Comparison of ENCODE assay signal across 7 cellular contexts in genomic region chr3:17258823-17259436, GRCh38.
DNase-seq lines count a peak whose midpoint lies in the region; ATAC-seq, FAIRE-seq and TF ChIP-seq lines count a peak whose summit lies in the region.

No MANE protein-coding gene starts in this region.

- CTCF ChIA-PET in Calu3 (lab: Charles Lee) = no interaction called here

- no peaks in the 10 kb centered on the region for H3K27me3 Mint-ChIP-seq in Calu3 (ENCODE audit: unreplicated experiment)
- H3K27me3 Mint-ChIP-seq in GM23338 (ENCODE audit: insufficient read depth, low read depth, poor library complexity) = no peaks in the 10 kb centered on the region

- H3K4me3 Mint-ChIP-seq in Calu3 (ENCODE audit: low read depth, unreplicated experiment) (no peak overlapping the region), GM23338 (no peak overlapping the region)

- H3K36me3 Mint-ChIP-seq in Calu3 (ENCODE audit: insufficient read depth, unreplicated experiment) = no peaks in the 10 kb centered on the region
- no peaks in the 10 kb centered on the region for H3K36me3 Mint-ChIP-seq in GM23338 (ENCODE audit: low read depth)

- no peaks in the 10 kb centered on the region for H3K36me3 ChIP-seq in GM23338 (ENCODE audit: insufficient read depth)
- no peaks in the 10 kb centered on the region for H3K36me3 ChIP-seq in esophagus squamous epithelium
- no peaks in the 10 kb centered on the region for H3K36me3 ChIP-seq in pancreas

- H3K27me3 ChIP-seq in GM23338 (ENCODE audit: insufficient read depth) = no peaks in the 10 kb centered on the region
- H3K27me3 ChIP-seq in esophagus squamous epithelium = no peaks in the 10 kb centered on the region
- H3K27me3 ChIP-seq in pancreas = no peaks in the 10 kb centered on the region

- H3K4me3 ChIP-seq in GM23338 (no peak overlapping the region), esophagus squamous epithelium (no peak overlapping the region), pancreas (no peak overlapping the region)

- no peak overlapping the region for H2AFZ ChIP-seq in GM23338

- no peaks in the 10 kb centered on the region for H3K9me3 ChIP-seq in esophagus squamous epithelium
- H3K9me3 ChIP-seq in pancreas = no peaks in the 10 kb centered on the region

- intact Hi-C loops in Calu3 (cut with micrococcal nuclease; ENCODE audit: unreplicated experiment) = loop anchor here (1.0 to 2.0 kb wide), 2 partner anchors 154 to 582 kb away; no protein-coding TSS in a partner anchor
- intact Hi-C loops in esophagus squamous epithelium (cut with DNase I) = no loop called here
- intact Hi-C loops in pancreas (cut with DNase I) = loop anchor here in 1 of 3 donors (10.0 kb wide), 1 partner anchor 146 kb away; no protein-coding TSS in a partner anchor

- no peaks in the 10 kb centered on the region for H3K9me3 Mint-ChIP-seq in Calu3 (ENCODE audit: low read depth, unreplicated experiment)
- no peaks in the 10 kb centered on the region for H3K9me3 Mint-ChIP-seq in GM23338

- H3K79me2 ChIP-seq in GM23338 (replicated peaks; ENCODE audit: insufficient read depth) = no peaks in the 10 kb centered on the region

- WGBS in esophagus squamous epithelium, 2 donors = 31 to 32% methylated on average over 3 of the region's 3 CpGs
- WGBS in pancreas, 2 donors = 22 to 27% methylated on average over 3 of the region's 3 CpGs

- H3K9me2 ChIP-seq in GM23338 (ENCODE audit: insufficient read depth) = no peaks in the 10 kb centered on the region

- BruUV-seq in Calu3 (replicated peaks; lab: Mats Ljungman, UMichigan) = no TSS peak

- H3K27ac Mint-ChIP-seq in Calu3 (ENCODE audit: unreplicated experiment) = no peak overlapping the region
- no peak overlapping the region for H3K27ac Mint-ChIP-seq in GM23338

- H3F3A ChIP-seq in GM23338 (replicated peaks; ENCODE audit: low read depth) = no peaks in the 10 kb centered on the region

- no peaks in the 10 kb centered on the region for H4K20me1 ChIP-seq in GM23338 (replicated peaks; ENCODE audit: insufficient read depth)

- DNase-seq in Calu3 (peak; percentile 3), GM23338 (ENCODE audit: low spot score) (peak; percentile 70), RCC 7860 (ENCODE audit: low spot score) (peak; percentile 20), esophagus squamous epithelium (lab: John Stamatoyannopoulos, UW) (no peak), pancreas (no peak), NCI-H187 treated with DMSO at 0.1 percent for 48 hours (lab: John Stamatoyannopoulos, UW) (no peak)
- DNase-seq in activated effector memory CD4-positive, alpha-beta T cell treated with anti-CD3 and anti-CD28 coated beads, Interleukin-2, amount 50 U/mL, for 16 hours = no peak

- H3K4me1 Mint-ChIP-seq in Calu3 (ENCODE audit: low read depth, unreplicated experiment) (no peaks in the 10 kb centered on the region), GM23338 (peaks cover 5% of the 10 kb centered on the region; the same call in 2 of the 3 replicates)

- TF ChIP-seq CTCF in Calu3 (IDR thresholded peaks at IDR 0.05; ENCODE audit: unreplicated experiment) (peak; percentile 40), GM23338 (conservative IDR thresholded peaks at IDR 0.05; ENCODE audit: low read depth in 2 of 2) (peak; percentile 69 to 82), esophagus squamous epithelium (IDR thresholded peaks at IDR 0.05) (peak; percentile 49 to 67 (median 66)), pancreas (IDR thresholded peaks at IDR 0.05) (peak; percentile 25 to 67 (median 59))

- peak; percentile 69 for FAIRE-seq in RCC 7860 (lab: Jason Lieb, UNC)
- peak; percentile 87 for FAIRE-seq in pancreas (lab: Jason Lieb, UNC)

- no peak for ATAC-seq in GM23338
- peak in 2 of 4 donors; percentile 44 to 47 for ATAC-seq in pancreas

- H3K27ac ChIP-seq in GM23338 (ENCODE audit: low read depth) (no peak overlapping the region), esophagus squamous epithelium (no peak overlapping the region), pancreas (no peak overlapping the region)

- H3K4me2 ChIP-seq in GM23338 = no peak overlapping the region

- TF ChIP-seq POLR2A in esophagus squamous epithelium (IDR thresholded peaks at IDR 0.05) = no peak

- no peaks in the 10 kb centered on the region for H3K4me1 ChIP-seq in GM23338 (ENCODE audit: insufficient read depth)
- H3K4me1 ChIP-seq in esophagus squamous epithelium = no peaks in the 10 kb centered on the region
- H3K4me1 ChIP-seq in pancreas = peaks cover 0 to 6% (median 3%) of the 10 kb centered on the region in 3 donors

TF ChIP-seq in GM23338, 12 proteins besides CTCF, POLR2A, EP300 and RAD21 (continues in another document):
- no peak for TF ChIP-seq ETS1 (IDR thresholded peaks at IDR 0.05)
- TF ChIP-seq ZNF331 (CRISPR knock-in tag; IDR thresholded peaks at IDR 0.05; ENCODE audit: low read depth) = no peak
- no peak for TF ChIP-seq JUNB (IDR thresholded peaks at IDR 0.05; ENCODE audit: unreplicated experiment)
- no peak for TF ChIP-seq REST (IDR thresholded peaks at IDR 0.05; ENCODE audit: unreplicated experiment)
- TF ChIP-seq EZH2 (IDR thresholded peaks at IDR 0.05; ENCODE audit: low read depth, unreplicated experiment) = no peak
- no peak for TF ChIP-seq STAT1 (IDR thresholded peaks at IDR 0.05; ENCODE audit: unreplicated experiment)

Comparison
In these comparisons a context has a peak if more than half of its experiments do, and no peak if none do; other contexts are left out.
1. DNase-seq: peak in Calu3 (single experiment), GM23338 (single experiment) and RCC 7860 (single experiment); none in esophagus squamous epithelium (single experiment), pancreas (0 of 6), NCI-H187 treated with DMSO at 0.1 percent for 48 hours (single experiment) and activated effector memory CD4-positive, alpha-beta T cell treated with anti-CD3 and anti-CD28 coated beads, Interleukin-2, amount 50 U/mL, for 16 hours (single experiment).
2. Peak in every context shown above with its lines, with median percentiles within 50 percentile points of each other: CTCF ChIP-seq.